ENCODE assay signal across 1 cellular context in the genomic region with DNA sequence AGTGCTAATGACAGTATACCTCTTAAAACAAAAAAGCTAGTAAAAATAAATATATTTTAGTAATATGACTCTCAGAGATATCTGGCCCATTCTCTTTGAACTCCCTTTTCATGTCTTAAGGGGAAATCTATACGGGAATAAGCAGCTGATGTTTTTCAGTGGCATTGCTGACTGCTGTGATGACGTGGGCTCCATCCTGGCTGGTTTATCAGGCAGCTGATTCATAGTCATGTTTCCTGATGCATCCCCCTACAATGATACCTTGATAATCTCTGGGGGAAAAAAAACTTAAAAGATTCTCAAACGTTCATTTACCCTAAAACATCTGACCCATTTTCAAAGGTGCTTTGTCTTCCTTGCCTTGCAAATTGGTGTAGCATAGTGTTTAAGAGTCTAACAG.
TF ChIP-seq lines count a peak whose summit lies in the region.

No MANE protein-coding gene starts in this region.

TF ChIP-seq in HCT116, 20 proteins besides CTCF, POLR2A, EP300 and RAD21 (continued from another document):
- TF ChIP-seq, protein P1, sequence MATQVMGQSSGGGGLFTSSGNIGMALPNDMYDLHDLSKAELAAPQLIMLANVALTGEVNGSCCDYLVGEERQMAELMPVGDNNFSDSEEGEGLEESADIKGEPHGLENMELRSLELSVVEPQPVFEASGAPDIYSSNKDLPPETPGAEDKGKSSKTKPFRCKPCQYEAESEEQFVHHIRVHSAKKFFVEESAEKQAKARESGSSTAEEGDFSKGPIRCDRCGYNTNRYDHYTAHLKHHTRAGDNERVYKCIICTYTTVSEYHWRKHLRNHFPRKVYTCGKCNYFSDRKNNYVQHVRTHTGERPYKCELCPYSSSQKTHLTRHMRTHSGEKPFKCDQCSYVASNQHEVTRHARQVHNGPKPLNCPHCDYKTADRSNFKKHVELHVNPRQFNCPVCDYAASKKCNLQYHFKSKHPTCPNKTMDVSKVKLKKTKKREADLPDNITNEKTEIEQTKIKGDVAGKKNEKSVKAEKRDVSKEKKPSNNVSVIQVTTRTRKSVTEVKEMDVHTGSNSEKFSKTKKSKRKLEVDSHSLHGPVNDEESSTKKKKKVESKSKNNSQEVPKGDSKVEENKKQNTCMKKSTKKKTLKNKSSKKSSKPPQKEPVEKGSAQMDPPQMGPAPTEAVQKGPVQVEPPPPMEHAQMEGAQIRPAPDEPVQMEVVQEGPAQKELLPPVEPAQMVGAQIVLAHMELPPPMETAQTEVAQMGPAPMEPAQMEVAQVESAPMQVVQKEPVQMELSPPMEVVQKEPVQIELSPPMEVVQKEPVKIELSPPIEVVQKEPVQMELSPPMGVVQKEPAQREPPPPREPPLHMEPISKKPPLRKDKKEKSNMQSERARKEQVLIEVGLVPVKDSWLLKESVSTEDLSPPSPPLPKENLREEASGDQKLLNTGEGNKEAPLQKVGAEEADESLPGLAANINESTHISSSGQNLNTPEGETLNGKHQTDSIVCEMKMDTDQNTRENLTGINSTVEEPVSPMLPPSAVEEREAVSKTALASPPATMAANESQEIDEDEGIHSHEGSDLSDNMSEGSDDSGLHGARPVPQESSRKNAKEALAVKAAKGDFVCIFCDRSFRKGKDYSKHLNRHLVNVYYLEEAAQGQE (IDR thresholded peaks at IDR 0.05; ENCODE audit: low read depth): no peak
- TF ChIP-seq SIN3A (IDR thresholded peaks at IDR 0.05; ENCODE audit: low read depth) (no peak), ELF1 (IDR thresholded peaks at IDR 0.05; ENCODE audit: borderline replicate concordance, low read depth) (no peak), EGR1 (IDR thresholded peaks at IDR 0.05; ENCODE audit: low read depth) (no peak), POLR2AphosphoS5 (IDR thresholded peaks at IDR 0.05; ENCODE audit: low read depth, low read length) (no peak), EZH2phosphoT487 (IDR thresholded peaks at IDR 0.05; ENCODE audit: borderline replicate concordance) (no peak), CEBPB (IDR thresholded peaks at IDR 0.05; ENCODE audit: low read depth) (no peak), ZFX (IDR thresholded peaks at IDR 0.05) (no peak), SRF (IDR thresholded peaks at IDR 0.05; ENCODE audit: low read depth) (no peak), TCF7L2 (IDR thresholded peaks at IDR 0.05; ENCODE audit: borderline replicate concordance, extremely low read depth, insufficient read depth, insufficient read length) (no peak), EZH2 (IDR thresholded peaks at IDR 0.05) (no peak), ZNF274 (IDR thresholded peaks at IDR 0.05; ENCODE audit: low read depth, low read length) (no peak)
- TF ChIP-seq, protein P2, sequence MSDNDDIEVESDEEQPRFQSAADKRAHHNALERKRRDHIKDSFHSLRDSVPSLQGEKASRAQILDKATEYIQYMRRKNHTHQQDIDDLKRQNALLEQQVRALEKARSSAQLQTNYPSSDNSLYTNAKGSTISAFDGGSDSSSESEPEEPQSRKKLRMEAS (IDR thresholded peaks at IDR 0.05): no peak
- TF ChIP-seq, protein P3, sequence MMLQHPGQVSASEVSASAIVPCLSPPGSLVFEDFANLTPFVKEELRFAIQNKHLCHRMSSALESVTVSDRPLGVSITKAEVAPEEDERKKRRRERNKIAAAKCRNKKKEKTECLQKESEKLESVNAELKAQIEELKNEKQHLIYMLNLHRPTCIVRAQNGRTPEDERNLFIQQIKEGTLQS (IDR thresholded peaks at IDR 0.05): no peak
- TF ChIP-seq, protein P4, sequence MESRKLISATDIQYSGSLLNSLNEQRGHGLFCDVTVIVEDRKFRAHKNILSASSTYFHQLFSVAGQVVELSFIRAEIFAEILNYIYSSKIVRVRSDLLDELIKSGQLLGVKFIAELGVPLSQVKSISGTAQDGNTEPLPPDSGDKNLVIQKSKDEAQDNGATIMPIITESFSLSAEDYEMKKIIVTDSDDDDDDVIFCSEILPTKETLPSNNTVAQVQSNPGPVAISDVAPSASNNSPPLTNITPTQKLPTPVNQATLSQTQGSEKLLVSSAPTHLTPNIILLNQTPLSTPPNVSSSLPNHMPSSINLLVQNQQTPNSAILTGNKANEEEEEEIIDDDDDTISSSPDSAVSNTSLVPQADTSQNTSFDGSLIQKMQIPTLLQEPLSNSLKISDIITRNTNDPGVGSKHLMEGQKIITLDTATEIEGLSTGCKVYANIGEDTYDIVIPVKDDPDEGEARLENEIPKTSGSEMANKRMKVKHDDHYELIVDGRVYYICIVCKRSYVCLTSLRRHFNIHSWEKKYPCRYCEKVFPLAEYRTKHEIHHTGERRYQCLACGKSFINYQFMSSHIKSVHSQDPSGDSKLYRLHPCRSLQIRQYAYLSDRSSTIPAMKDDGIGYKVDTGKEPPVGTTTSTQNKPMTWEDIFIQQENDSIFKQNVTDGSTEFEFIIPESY (IDR thresholded peaks at IDR 0.05; ENCODE audit: extremely low read depth, insufficient replicate concordance, low read length): no peak
TF ChIP-seq in HCT116: peak in this region for 0.
